8 cellular contexts compared by ENCODE assay signal in genomic region chr1:235867903-235868469, GRCh38. TPM values are rescaled to one million over a fixed set of nuclear protein-coding genes. Genes with fewer than 3 reads are reported as not detected.
A peak's percentile ranks its signal among the peaks of the same experiment; 100 is the strongest.
DNase-seq lines count a peak whose midpoint lies in the region; ATAC-seq and TF ChIP-seq lines count a peak whose summit lies in the region.

No MANE protein-coding gene starts in this region.

- no peak overlapping the region for H4K91ac ChIP-seq in trophoblast cell (ENCODE audit: low read depth, low read length)

- no peak for TF ChIP-seq POLR2A in transverse colon (IDR thresholded peaks at IDR 0.05)

- peaks cover 5% of the 10 kb centered on the region for H3K79me1 ChIP-seq in trophoblast cell (ENCODE audit: low read length)

- WGBS in transverse colon (ENCODE audit: low coverage in 1 of 2), 2 donors, result 58 to 60% methylated on average over 7 to 9 of the region's 9 CpGs
- no CpG with 5 or more reads among the region's 9 CpGs for WGBS in trophoblast cell (ENCODE audit: extremely low coverage, insufficient coverage, insufficient read length)

- H3K27ac ChIP-seq in transverse colon (peak overlapping the region; percentile 94 to 100 (median 98)), trophoblast cell (ENCODE audit: low read depth, low read length) (no peak overlapping the region)

- H3K18ac ChIP-seq in trophoblast cell (ENCODE audit: low read length), result no peak overlapping the region

- peaks cover 1% of the 10 kb centered on the region for H3K79me2 ChIP-seq in trophoblast cell (ENCODE audit: control insufficient read depth, insufficient read depth, low read length, poor library complexity)

- H3K9me3 ChIP-seq in transverse colon (no peaks in the 10 kb centered on the region), trophoblast cell (ENCODE audit: insufficient read depth, low read depth, low read length) (no peaks in the 10 kb centered on the region)

- H3K4me2 ChIP-seq in trophoblast cell (ENCODE audit: low read length), result no peak overlapping the region

- H3K4me3 ChIP-seq in kidney epithelial cell (ENCODE audit: low read depth, low read length) (peak overlapping the region; percentile 59), transverse colon (peak overlapping the region in 1 of 4 donors; percentile 96), trophoblast cell (ENCODE audit: low read depth, low read length) (no peak overlapping the region)

- peak; percentile 48 for DNase-seq in activated CD4-positive, alpha-beta T cell treated with anti-CD3 and anti-CD28 coated beads, Interleukin-2, amount 50 U/mL, for 1 hour
- DNase-seq in kidney epithelial cell (ENCODE audit: low read depth) (no peak), transverse colon (no peak), NCI-H2171 treated with DMSO at 0.1 percent for 48 hours (lab: John Stamatoyannopoulos, UW) (no peak), trophoblast cell (no peak), amniotic stem cell (lab: John Stamatoyannopoulos, UW) (no peak)

- no peak overlapping the region for H2AK5ac ChIP-seq in trophoblast cell (ENCODE audit: low read length)

- TF ChIP-seq CTCF in kidney epithelial cell (IDR thresholded peaks at IDR 0.05; ENCODE audit: insufficient read depth, low read length, poor library complexity, severe bottlenecking), result no peak
- TF ChIP-seq CTCF in transverse colon (IDR thresholded peaks at IDR 0.05), result no peak

- H2AFZ ChIP-seq in trophoblast cell (ENCODE audit: insufficient read depth, low read length, poor library complexity), result no peak overlapping the region

- H3K23ac ChIP-seq in trophoblast cell (ENCODE audit: low read length), result no peak overlapping the region

- no peak overlapping the region for H4K12ac ChIP-seq in trophoblast cell (ENCODE audit: low read depth, low read length)

- H3K4ac ChIP-seq in trophoblast cell (ENCODE audit: low read depth, low read length), result no peak overlapping the region

- H3K4me1 ChIP-seq in transverse colon (peaks cover 3 to 32% (median 11%) of the 10 kb centered on the region in 4 donors), trophoblast cell (ENCODE audit: control insufficient read depth in 1 of 2, insufficient read depth in 2 of 2, low read length in 2 of 2) (peaks cover 0 to 2% of the 10 kb centered on the region in 2 experiments)

- in situ Hi-C loops in transverse colon (cut with MboI; ENCODE audit: low pct_ligation_motif_present in 1 of 4, low pct_unique_long_range_greater_than_20kb in 1 of 4, low sequenced_read_pairs in 3 of 4), result loop anchor here in 2 of 4 donors (10.0 to 25.0 kb wide), 2 partner anchors 94 to 97 kb away; no protein-coding TSS in a partner anchor

- peak; percentile 38 for ATAC-seq in GM18909 (IDR thresholded peaks at IDR 0.05; ENCODE audit: poor library complexity, unreplicated experiment)
- peak; percentile 28 for ATAC-seq in HG03159 (IDR thresholded peaks at IDR 0.05; ENCODE audit: unreplicated experiment)

- H3K36me3 ChIP-seq in kidney epithelial cell (ENCODE audit: control insufficient read depth, insufficient read depth, low read length) (no peaks in the 10 kb centered on the region), transverse colon (no peaks in the 10 kb centered on the region), trophoblast cell (ENCODE audit: control insufficient read depth in 1 of 2, insufficient read depth in 2 of 2, low read length in 2 of 2) (no peaks in the 10 kb centered on the region)

- H3K27me3 ChIP-seq in kidney epithelial cell (ENCODE audit: control insufficient read depth, insufficient read depth, low read length) (no peaks in the 10 kb centered on the region), transverse colon (no peaks in the 10 kb centered on the region), trophoblast cell (ENCODE audit: insufficient read depth, low read length) (no peaks in the 10 kb centered on the region)

- H4K8ac ChIP-seq in trophoblast cell (ENCODE audit: low read depth, low read length), result no peak overlapping the region

- no peak for TF ChIP-seq EP300 in transverse colon (IDR thresholded peaks at IDR 0.05; ENCODE audit: low read depth)

- H2BK12ac ChIP-seq in trophoblast cell (ENCODE audit: low read length), result no peak overlapping the region

- H2BK5ac ChIP-seq in trophoblast cell (ENCODE audit: low read depth, low read length, poor library complexity), result no peak overlapping the region

- no peak overlapping the region for H2BK120ac ChIP-seq in trophoblast cell (ENCODE audit: insufficient read depth, low read length, poor library complexity)

- H3K9ac ChIP-seq in trophoblast cell (ENCODE audit: low read length), result no peak overlapping the region

- H3K14ac ChIP-seq in trophoblast cell (ENCODE audit: low read length), result no peak overlapping the region

- intact Hi-C loops in transverse colon (cut with DNase I; ENCODE audit: low total_unique reads), result no loop called here

RNA-seq across cellular contexts. Expression of gene LYST, which starts 1.3 kb away (rescaled TPM):
- 10.9 and 12.7 TPM in 2 replicates for total RNA-seq in kidney epithelial cell
- total RNA-seq in transverse colon, result 10 to 100 TPM; 22.8 to 46.7 (median 32.1) TPM
- 2.4 and 2.7 TPM in 2 replicates for polyA plus RNA-seq in trophoblast cell (2013)
